9 cellular contexts compared by ENCODE assay signal in the genomic region with DNA sequence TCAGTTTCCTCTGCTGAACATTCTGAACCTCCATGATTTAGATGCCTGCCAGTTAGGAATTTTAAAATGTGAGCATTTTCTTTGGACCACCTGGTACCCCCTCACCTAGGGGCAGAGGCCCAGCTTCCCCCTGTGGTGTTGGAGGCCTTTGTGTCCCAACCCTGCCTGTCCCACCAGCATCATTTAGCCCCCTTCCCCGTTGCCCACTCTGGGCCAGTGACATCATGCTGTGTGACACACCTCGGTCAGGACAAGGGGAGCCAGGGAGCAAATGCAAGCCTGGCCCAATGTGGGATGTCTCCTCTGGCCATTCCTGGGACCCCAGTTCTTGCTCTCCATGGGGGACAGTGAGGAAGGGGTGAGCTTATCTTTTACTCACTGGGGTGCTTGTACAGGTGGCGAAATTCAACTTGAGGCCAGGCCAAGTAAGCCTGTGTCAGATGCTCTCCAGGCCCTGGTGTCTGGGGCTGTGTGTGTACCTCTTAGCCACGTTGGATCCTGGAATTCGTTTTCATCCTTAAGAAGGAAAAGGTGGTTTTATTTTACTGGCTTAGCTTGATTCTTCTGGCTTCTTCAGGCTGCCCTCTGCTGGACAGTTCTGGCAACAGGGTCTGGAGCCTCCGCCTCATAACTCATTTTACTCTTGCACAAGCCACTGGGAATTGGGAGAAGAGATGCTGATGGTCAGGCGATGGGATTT. TPM values are rescaled to one million over a fixed set of nuclear protein-coding genes. Genes with fewer than 3 reads are reported as not detected.
DNase-seq lines count a peak whose midpoint lies in the region; ATAC-seq and TF ChIP-seq lines count a peak whose summit lies in the region.
"Had no signal": no experiment of that assay in that cellular context is flagged by ENCODE, and none has a peak within 500 bp of the region (broad histone marks: within the 10 kb centered on the region; RNA-seq: fewer than 3 reads in every experiment).

No MANE protein-coding gene starts in this region.

- H3K36me3 ChIP-seq in esophagus muscularis mucosa, result peaks cover 0 to 23% (median 16%) of the 10 kb centered on the region in 4 donors

- TF ChIP-seq EP300 in esophagus muscularis mucosa (IDR thresholded peaks at IDR 0.05), result no peak

- TF ChIP-seq POLR2A in esophagus muscularis mucosa (IDR thresholded peaks at IDR 0.05; ENCODE audit: low read depth), result no peak

- no peak overlapping the region for H3K4me3 Mint-ChIP-seq in nephron progenitor cell

- peaks cover 75% of the 10 kb centered on the region for H3K4me1 Mint-ChIP-seq in nephron progenitor cell

- peaks cover 5% of the 10 kb centered on the region for H3K27me3 Mint-ChIP-seq in nephron progenitor cell (ENCODE audit: low read depth, poor library complexity)

- no peak overlapping the region for H3K27ac ChIP-seq in esophagus muscularis mucosa (replicated peaks in 1 of 4)

- H3K27me3 ChIP-seq in esophagus muscularis mucosa, result no peaks in the 10 kb centered on the region

- no peak overlapping the region for H3K27ac Mint-ChIP-seq in nephron progenitor cell
- H3K27ac Mint-ChIP-seq: activated naive CD4-positive, alpha-beta T cell treated with anti-CD3 and anti-CD28 coated beads, Interleukin-2, amount 50 U/mL, for 72 hours had no signal

- no peak overlapping the region for H3K4me3 ChIP-seq in LNCaP clone FGC (ENCODE audit: low read depth, low read length)
- no peak overlapping the region for H3K4me3 ChIP-seq in esophagus muscularis mucosa

- DNase-seq in NCI-H524 (lab: John Stamatoyannopoulos, UW) (peak; percentile 45 to 81), NCI-H524 treated with DMSO at 0.1 percent for 48 hours (lab: John Stamatoyannopoulos, UW) (no peak), LNCaP clone FGC (ENCODE audit: low read depth) (no peak), SW480 (ENCODE audit: low spot score) (peak; percentile 48), esophagus muscularis mucosa (ENCODE audit: extremely low spot score) (no peak), nephron progenitor cell (peak; percentile 76), T-helper 2 cell (no peak)

- intact Hi-C loops in esophagus muscularis mucosa (cut with DNase I), result no loop called here

- H3K4me1 ChIP-seq in esophagus muscularis mucosa, result peaks cover 0 to 16% (median 6%) of the 10 kb centered on the region in 4 donors

- WGBS in esophagus muscularis mucosa, result 44% methylated on average over 7 of the region's 7 CpGs

- H3K9me3 ChIP-seq in esophagus muscularis mucosa, result no peaks in the 10 kb centered on the region

- TF ChIP-seq CTCF in LNCaP clone FGC (IDR thresholded peaks at IDR 0.05; ENCODE audit: control insufficient read depth, extremely low read depth, insufficient read depth) (peak; percentile 87), esophagus muscularis mucosa (IDR thresholded peaks at IDR 0.05) (peak; percentile 62 to 90 (median 70)), nephron progenitor cell (IDR thresholded peaks at IDR 0.05) (peak; percentile 80)

- peaks cover 12% of the 10 kb centered on the region for H3K9me3 Mint-ChIP-seq in nephron progenitor cell

- ATAC-seq in GM21526 (IDR thresholded peaks at IDR 0.05; ENCODE audit: low FRiP score, unreplicated experiment), result no peak

- H3K36me3 Mint-ChIP-seq in nephron progenitor cell (ENCODE audit: low read depth), result peaks cover 10% of the 10 kb centered on the region

RNA-seq across cellular contexts. Expression of gene MYZAP, which starts 49.7 kb away (rescaled TPM):
- total RNA-seq in esophagus muscularis mucosa, result 100 to 1,000 TPM; 192 to 274 (median 234) TPM

Comparison
In these comparisons a context has a peak if more than half of its experiments do, and no peak if none do; other contexts are left out.
1. DNase-seq: peak in NCI-H524 (2 of 2), SW480 (single experiment) and nephron progenitor cell (single experiment); none in NCI-H524 treated with DMSO at 0.1 percent for 48 hours (single experiment), LNCaP clone FGC (single experiment), esophagus muscularis mucosa (single experiment) and T-helper 2 cell (0 of 5).
2. Peak in every context shown above with its lines, with median percentiles within 50 percentile points of each other: CTCF ChIP-seq.